In genomic region chr2:98307131-98307696, GRCh38 we compare ENCODE assay signal across 11 cellular contexts. TPM values are rescaled to one million over a fixed set of nuclear protein-coding genes. Genes with fewer than 3 reads are reported as not detected.
A peak's percentile ranks its signal among the peaks of the same experiment; 100 is the strongest.
DNase-seq lines count a peak whose midpoint lies in the region; ATAC-seq and TF ChIP-seq lines count a peak whose summit lies in the region.
"Not testable (repeated sequence)": the region's sequence is repeated elsewhere in the genome, so short reads cannot be mapped to it uniquely, and the experiment has no call there.
"Had no signal": no experiment of that assay in that cellular context is flagged by ENCODE, and none has a peak within 500 bp of the region (broad histone marks: within the 10 kb centered on the region; RNA-seq: fewer than 3 reads in every experiment).

No MANE protein-coding gene starts in this region.

- not testable (repeated sequence) for TF ChIP-seq CTCF in C4-2B (conservative IDR thresholded peaks at IDR 0.05); body of pancreas (IDR thresholded peaks at IDR 0.05); colonic mucosa (IDR thresholded peaks at IDR 0.05); prostate gland (IDR thresholded peaks at IDR 0.05)

- H3K4me1 ChIP-seq in body of pancreas; colonic mucosa; prostate gland (replicated peaks): not testable (repeated sequence)
- peaks cover 8 to 10% of the 10 kb centered on the region in 2 donors for H3K4me1 ChIP-seq in mucosa of rectum (ENCODE audit: control insufficient read depth in 2 of 2, insufficient read depth in 2 of 2, low read length in 2 of 2)

- H3K9me3 ChIP-seq in body of pancreas; colonic mucosa; mucosa of rectum (ENCODE audit: control insufficient read depth in 2 of 2, low read length in 2 of 2); prostate gland: not testable (repeated sequence)

- TF ChIP-seq POLR2A in body of pancreas (IDR thresholded peaks at IDR 0.05); prostate gland (IDR thresholded peaks at IDR 0.05): not testable (repeated sequence)

- not testable (repeated sequence) for H3K9ac ChIP-seq in colonic mucosa (ENCODE audit: low read depth in 2 of 2, low read length in 2 of 2)
- peak overlapping the region in 1 of 2 donors; percentile 39 for H3K9ac ChIP-seq in mucosa of rectum (ENCODE audit: low read depth in 1 of 2, low read length in 2 of 2)

- not testable (repeated sequence) for H3K4me3 ChIP-seq in body of pancreas; colonic mucosa; mucosa of rectum (ENCODE audit: low read length in 2 of 2); prostate gland

- not testable (repeated sequence) for H3K27me3 ChIP-seq in body of pancreas; colonic mucosa; mucosa of rectum (ENCODE audit: control insufficient read depth in 2 of 2, insufficient read depth in 2 of 2, low read length in 2 of 2); prostate gland (replicated peaks; ENCODE audit: insufficient read depth)

- intact Hi-C loops in body of pancreas (cut with DNase I); colonic mucosa (cut with DNase I); prostate gland (cut with DNase I): not testable (repeated sequence)

- not testable (repeated sequence) for H3K36me3 ChIP-seq in body of pancreas (replicated peaks in 1 of 2; ENCODE audit: insufficient read depth in 1 of 2, low read depth in 2 of 2); colonic mucosa; mucosa of rectum (ENCODE audit: control insufficient read depth in 2 of 2, insufficient read depth in 2 of 2, low read length in 2 of 2); prostate gland

- H3K27ac ChIP-seq in C4-2B (peak overlapping the region; percentile 67; the same call in 1 of the 2 replicates), body of pancreas (peak overlapping the region in 1 of 4 donors; percentile 34), colonic mucosa (peak overlapping the region; percentile 82), mucosa of rectum (ENCODE audit: low read depth in 2 of 2, low read length in 2 of 2) (peak overlapping the region; percentile 82 to 88), prostate gland (peak overlapping the region; percentile 60 to 64)

- ATAC-seq in body of pancreas, result not testable (repeated sequence)

- DNase-seq in body of pancreas (peak in 3 of 4 donors; percentile 24 to 37 (median 25)), colonic mucosa (peak; percentile 64), kidney tubule cell (ENCODE audit: low spot score) (peak; percentile 20), prostate gland (ENCODE audit: low spot score) (peak; percentile 42)

- WGBS in body of pancreas, 2 donors, result 41 to 42% methylated on average over 9 of the region's 9 CpGs
- 40% methylated on average over 9 of the region's 9 CpGs for WGBS in prostate gland

RNA-seq across cellular contexts. Expression of gene CNGA3, which starts 39.0 kb away (rescaled TPM):
- 1 to 10 TPM in 1 of 2 donors, not detected in 1; 1.3 TPM for total RNA-seq in body of pancreas
- total RNA-seq in colonic mucosa, result under 1 TPM; 0.20 to 0.35 TPM
- 1 to 10 TPM in 1 of 2 donors, not detected in 1; 1.1 TPM for total RNA-seq in prostate gland
- total RNA-seq: B cell; CD4-positive, alpha-beta T cell; CD8-positive, alpha-beta memory T cell; GM12878; H1 had no signal
